ENCODE assay signal across 19 cellular contexts in the genomic region with DNA sequence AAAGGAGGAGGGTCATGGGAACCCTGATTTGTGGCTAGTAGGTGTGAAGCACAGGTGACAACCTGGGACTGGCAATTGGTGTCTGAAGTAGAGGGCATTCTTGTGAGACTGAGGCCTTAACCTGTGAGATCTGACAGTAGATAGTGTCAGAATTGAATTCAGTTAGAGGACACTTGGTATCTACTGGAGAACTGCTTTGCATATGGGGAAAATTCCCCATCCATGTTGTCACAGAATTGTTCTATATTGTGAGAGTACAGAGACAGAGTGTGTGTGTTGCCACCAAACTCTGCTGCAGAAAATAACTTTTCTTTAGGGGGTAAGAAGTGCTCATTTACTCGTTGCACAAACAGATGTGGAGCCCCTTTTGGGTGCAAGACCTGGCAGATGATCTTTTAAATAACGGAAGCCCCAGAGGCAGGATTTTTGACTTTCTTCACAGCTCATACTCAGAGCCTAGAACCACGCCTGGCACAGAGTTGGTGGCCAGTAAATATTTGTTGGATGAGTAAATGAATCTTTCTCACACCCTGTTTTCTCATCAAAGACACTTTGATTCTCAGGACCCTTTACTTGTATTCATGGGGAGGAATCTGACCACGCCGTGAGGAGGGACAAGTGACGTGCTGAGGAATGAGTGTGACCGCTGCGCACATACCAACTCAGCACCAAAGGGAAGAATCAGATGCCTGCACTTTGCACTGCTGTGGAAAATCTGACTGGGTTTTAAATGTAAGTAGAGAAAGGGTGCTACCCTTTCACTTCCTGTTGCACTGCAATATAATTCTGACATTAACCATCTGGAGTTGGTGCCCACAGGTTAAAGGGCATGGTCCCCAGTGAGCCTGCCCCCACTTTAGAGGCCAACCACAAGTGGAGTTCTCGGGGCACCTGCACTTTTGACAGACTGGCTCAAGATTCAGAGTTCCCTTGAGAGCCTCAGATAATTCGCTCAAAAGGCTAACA. TPM values are rescaled to one million over a fixed set of nuclear protein-coding genes. Genes with fewer than 3 reads are reported as not detected.
DNase-seq lines count a peak whose midpoint lies in the region; ATAC-seq lines count a peak whose summit lies in the region.
"Had no signal": no experiment of that assay in that cellular context is flagged by ENCODE, and none has a peak within 500 bp of the region (broad histone marks: within the 10 kb centered on the region; RNA-seq: fewer than 3 reads in every experiment).

No MANE protein-coding gene starts in this region.

- intact Hi-C loops in posterior vena cava (cut with DNase I) = no loop called here

- H3K36me3 Mint-ChIP-seq in activated naive CD8-positive, alpha-beta T cell treated with anti-CD3 and anti-CD28 coated beads, Interleukin-2, amount 50 U/mL, for 24 hours (ENCODE audit: low read depth) = no peaks in the 10 kb centered on the region
- no peaks in the 10 kb centered on the region for H3K36me3 Mint-ChIP-seq in activated naive CD8-positive, alpha-beta T cell treated with anti-CD3 and anti-CD28 coated beads for 36 hours
- H3K36me3 Mint-ChIP-seq: activated CD8-positive, alpha-beta memory T cell treated with anti-CD3 and anti-CD28 coated beads, Interleukin-2, amount 10 ng/mL, durations not matched to agents 7 days and 5 days; activated naive CD8-positive, alpha-beta T cell; neural progenitor cell had no signal

- peak overlapping the region; percentile 46 for H3K27ac Mint-ChIP-seq in activated naive CD8-positive, alpha-beta T cell treated with anti-CD3 and anti-CD28 coated beads, Interleukin-2, amount 50 U/mL, for 24 hours
- no peak overlapping the region for H3K27ac Mint-ChIP-seq in activated naive CD8-positive, alpha-beta T cell treated with anti-CD3 and anti-CD28 coated beads for 36 hours
- H3K27ac Mint-ChIP-seq: activated CD8-positive, alpha-beta memory T cell treated with anti-CD3 and anti-CD28 coated beads, Interleukin-2, amount 10 ng/mL, durations not matched to agents 7 days and 5 days; activated naive CD8-positive, alpha-beta T cell; neural progenitor cell had no signal

- DNase-seq in activated naive CD8-positive, alpha-beta T cell treated with anti-CD3 and anti-CD28 coated beads, Interleukin-2, amount 50 U/mL, for 24 hours = no peak
- DNase-seq in activated naive CD8-positive, alpha-beta T cell treated with anti-CD3 and anti-CD28 coated beads for 36 hours = no peak
- peak; percentile 12 for DNase-seq in HT1080 (ENCODE audit: low read depth)
- DNase-seq in posterior vena cava (ENCODE audit: low spot score) = no peak
- no peak for DNase-seq in activated CD4-positive, alpha-beta T cell treated with anti-CD3 and anti-CD28 coated beads, Interleukin-2, amount 50 U/mL, for 1 hour
- no peak for DNase-seq in SIG-M5 treated with dmso at 0.1 percent for 504 hours (lab: John Stamatoyannopoulos, UW; ENCODE audit: unreplicated experiment)
- DNase-seq: 8988T; activated CD8-positive, alpha-beta memory T cell treated with anti-CD3 and anti-CD28 coated beads, Interleukin-2, amount 10 ng/mL, durations not matched to agents 7 days and 5 days; hippocampal formation; left ventricle myocardium superior; NCI-H1694; NCI-H774; SJCRH30 had no signal

- no peaks in the 10 kb centered on the region for H3K9me3 Mint-ChIP-seq in activated naive CD8-positive, alpha-beta T cell treated with anti-CD3 and anti-CD28 coated beads, Interleukin-2, amount 50 U/mL, for 24 hours
- no peaks in the 10 kb centered on the region for H3K9me3 Mint-ChIP-seq in activated naive CD8-positive, alpha-beta T cell treated with anti-CD3 and anti-CD28 coated beads for 36 hours

- H3K27me3 Mint-ChIP-seq in activated naive CD8-positive, alpha-beta T cell treated with anti-CD3 and anti-CD28 coated beads, Interleukin-2, amount 50 U/mL, for 24 hours = peaks cover 23% of the 10 kb centered on the region
- H3K27me3 Mint-ChIP-seq in activated naive CD8-positive, alpha-beta T cell treated with anti-CD3 and anti-CD28 coated beads for 36 hours = peaks cover 56% of the 10 kb centered on the region

- peak; percentile 85 for ATAC-seq in activated naive CD8-positive, alpha-beta T cell treated with anti-CD3 and anti-CD28 coated beads, Interleukin-2, amount 50 U/mL, for 24 hours
- ATAC-seq in HG02610 (IDR thresholded peaks at IDR 0.05; ENCODE audit: unreplicated experiment) (peak; percentile 73), HG02938 (IDR thresholded peaks at IDR 0.05; ENCODE audit: unreplicated experiment) (no peak)
- ATAC-seq: activated CD8-positive, alpha-beta memory T cell treated with anti-CD3 and anti-CD28 coated beads, Interleukin-2, amount 10 ng/mL, durations not matched to agents 7 days and 5 days; esophagus mucosa; left ventricle myocardium superior had no signal

- H3K4me1 Mint-ChIP-seq in activated naive CD8-positive, alpha-beta T cell treated with anti-CD3 and anti-CD28 coated beads, Interleukin-2, amount 50 U/mL, for 24 hours = peaks cover 10% of the 10 kb centered on the region
- H3K4me1 Mint-ChIP-seq in activated naive CD8-positive, alpha-beta T cell treated with anti-CD3 and anti-CD28 coated beads for 36 hours = peaks cover 6% of the 10 kb centered on the region
- H3K4me1 Mint-ChIP-seq: activated CD8-positive, alpha-beta memory T cell treated with anti-CD3 and anti-CD28 coated beads, Interleukin-2, amount 10 ng/mL, durations not matched to agents 7 days and 5 days; neural progenitor cell had no signal

- no peak overlapping the region for H3K4me3 Mint-ChIP-seq in activated naive CD8-positive, alpha-beta T cell treated with anti-CD3 and anti-CD28 coated beads, Interleukin-2, amount 50 U/mL, for 24 hours
- H3K4me3 Mint-ChIP-seq in activated naive CD8-positive, alpha-beta T cell treated with anti-CD3 and anti-CD28 coated beads for 36 hours = no peak overlapping the region
- H3K4me3 Mint-ChIP-seq: activated CD8-positive, alpha-beta memory T cell treated with anti-CD3 and anti-CD28 coated beads, Interleukin-2, amount 10 ng/mL, durations not matched to agents 7 days and 5 days; activated naive CD8-positive, alpha-beta T cell; neural progenitor cell had no signal

RNA-seq across cellular contexts. Expression of a gene that starts 39.2 kb away (rescaled TPM):
- 10 to 100 TPM; 41.7 to 46.9 TPM for total RNA-seq in activated naive CD8-positive, alpha-beta T cell treated with anti-CD3 and anti-CD28 coated beads for 36 hours
- total RNA-seq in HT1080 (2014; rRNA removed; shearing (Covaris generic)) = 41.7 and 45.3 TPM in 2 replicates
- polyA plus RNA-seq in HT1080 (2015; cell fraction: cytosol; rRNA removed) = 40.3 and 44.9 TPM in 2 replicates
- 10.4 and 17.5 TPM in 2 replicates for polyA plus RNA-seq in HT1080 (2015; cell fraction: nucleus; rRNA removed)
- total RNA-seq in posterior vena cava = 10 to 100 TPM; 12.7 to 14.2 TPM

RNA-seq across cellular contexts. Expression of a gene that starts 53.7 kb away (rescaled TPM):
- not detected for total RNA-seq in activated naive CD8-positive, alpha-beta T cell treated with anti-CD3 and anti-CD28 coated beads for 36 hours
- total RNA-seq in HT1080 (2014; rRNA removed; shearing (Covaris generic)) = 0.23 and 1.3 TPM in 2 replicates
- 2.1 and 2.3 TPM in 2 replicates for polyA plus RNA-seq in HT1080 (2015; cell fraction: cytosol; rRNA removed)
- 1.8 and 4.2 TPM in 2 replicates for polyA plus RNA-seq in HT1080 (2015; cell fraction: nucleus; rRNA removed)
- total RNA-seq in posterior vena cava = 1 to 10 TPM; 4.8 to 4.9 TPM
- total RNA-seq: activated CD8-positive, alpha-beta memory T cell treated with anti-CD3 and anti-CD28 coated beads, Interleukin-2, amount 10 ng/mL, durations not matched to agents 7 days and 5 days; left ventricle myocardium superior; SJCRH30; skeletal muscle tissue had no signal
